In the genomic region with DNA sequence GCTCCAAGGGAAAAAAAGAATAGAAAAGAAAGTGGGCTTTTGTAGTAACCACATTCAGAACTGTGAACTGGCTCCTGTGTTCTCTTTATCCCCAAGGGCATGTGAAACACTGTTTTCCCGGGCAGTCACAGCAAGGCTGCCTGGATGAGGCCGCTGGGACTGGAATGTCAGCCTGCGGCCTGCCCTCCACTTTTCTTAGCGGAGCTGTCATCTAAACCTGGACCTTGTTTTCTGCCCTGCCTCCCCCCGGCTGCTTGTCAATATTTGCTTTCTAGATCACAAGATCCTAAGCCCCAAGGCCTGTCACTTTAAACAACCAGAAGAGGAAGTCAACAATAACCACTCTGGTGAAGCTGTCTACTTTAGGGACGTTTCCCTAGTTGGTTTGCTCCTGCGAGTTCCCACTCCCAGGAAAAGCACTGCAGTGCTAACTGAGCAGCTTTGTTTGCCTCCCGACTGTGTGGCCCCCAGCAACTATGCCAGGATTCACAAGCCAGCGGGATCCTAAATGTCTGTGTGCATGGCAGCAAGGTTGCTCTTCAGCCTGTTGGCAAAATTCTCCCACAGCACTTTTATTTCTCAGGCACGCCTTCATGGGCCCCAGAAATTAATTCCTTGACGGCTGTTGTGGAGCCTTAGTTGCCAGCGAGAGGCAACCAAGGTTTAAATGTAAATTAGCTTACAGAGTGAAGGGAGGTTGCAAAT, we compare ENCODE assay signal across 11 cellular contexts. TPM values are rescaled to one million over a fixed set of nuclear protein-coding genes. Genes with fewer than 3 reads are reported as not detected.
DNase-seq lines count a peak whose midpoint lies in the region; TF ChIP-seq lines count a peak whose summit lies in the region.
"Had no signal": no experiment of that assay in that cellular context is flagged by ENCODE, and none has a peak within 500 bp of the region (broad histone marks: within the 10 kb centered on the region; RNA-seq: fewer than 3 reads in every experiment).

No MANE protein-coding gene starts in this region.

- H3K27me3 Mint-ChIP-seq in endothelial cell (ENCODE audit: unreplicated experiment) = no peaks in the 10 kb centered on the region
- no peaks in the 10 kb centered on the region for H3K27me3 Mint-ChIP-seq in activated T-helper 2 cell treated with anti-CD3 and anti-CD28 coated beads, Interferon-gamma antibody, Interleukin-2, Interleukin-4, amounts not matched to agents 10 μg/mL and 5 μg/mL and 100 μg/mL, durations not matched to agents 14 hours and 24 hours and 36 hours (ENCODE audit: low read depth)
- H3K27me3 Mint-ChIP-seq: memory B cell had no signal

- H3K36me3 ChIP-seq in mucosa of stomach (ENCODE audit: control insufficient read depth, insufficient read depth, low read length) = no peaks in the 10 kb centered on the region

- H3K4me3 ChIP-seq in AG10803 (ENCODE audit: low read length) = no peak overlapping the region
- H3K4me3 ChIP-seq in mucosa of stomach (ENCODE audit: low read length) = no peak overlapping the region

- peaks cover 15% of the 10 kb centered on the region for H3K4me1 ChIP-seq in mucosa of stomach (ENCODE audit: control insufficient read depth, insufficient read depth, low read length)

- intact Hi-C loops in activated T-helper 2 cell treated with anti-CD3 and anti-CD28 coated beads, Interferon-gamma antibody, Interleukin-2, Interleukin-4, amounts not matched to agents 10 μg/mL and 5 μg/mL and 100 μg/mL, durations not matched to agents 14 hours and 24 hours and 36 hours (cut with micrococcal nuclease) = no loop called here

- H3K4me1 Mint-ChIP-seq in endothelial cell (ENCODE audit: unreplicated experiment) = peaks cover 13% of the 10 kb centered on the region
- peaks cover 4% of the 10 kb centered on the region for H3K4me1 Mint-ChIP-seq in activated T-helper 2 cell treated with anti-CD3 and anti-CD28 coated beads, Interferon-gamma antibody, Interleukin-2, Interleukin-4, amounts not matched to agents 10 μg/mL and 5 μg/mL and 100 μg/mL, durations not matched to agents 14 hours and 24 hours and 36 hours (ENCODE audit: low read depth)
- H3K4me1 Mint-ChIP-seq: memory B cell had no signal

- H3K9me3 Mint-ChIP-seq in endothelial cell (ENCODE audit: unreplicated experiment) = no peaks in the 10 kb centered on the region
- no peaks in the 10 kb centered on the region for H3K9me3 Mint-ChIP-seq in activated T-helper 2 cell treated with anti-CD3 and anti-CD28 coated beads, Interferon-gamma antibody, Interleukin-2, Interleukin-4, amounts not matched to agents 10 μg/mL and 5 μg/mL and 100 μg/mL, durations not matched to agents 14 hours and 24 hours and 36 hours
- H3K9me3 Mint-ChIP-seq: memory B cell had no signal

- DNase-seq in AG10803 (ENCODE audit: low read depth) (peak; percentile 21), NCI-H2029 (lab: John Stamatoyannopoulos, UW) (peak; percentile 57), epidermal melanocyte (ENCODE audit: insufficient read length, low spot score) (peak; percentile 50), endothelial cell (ENCODE audit: low spot score) (no peak), glomerular visceral epithelial cell (ENCODE audit: extremely low spot score) (no peak)
- DNase-seq in activated CD4-positive, alpha-beta T cell treated with anti-CD3 and anti-CD28 coated beads, Interleukin-2, amount 50 U/mL, for 4 hours = no peak
- DNase-seq in activated T-helper 2 cell treated with anti-CD3 and anti-CD28 coated beads, Interferon-gamma antibody, Interleukin-2, Interleukin-4, amounts not matched to agents 10 μg/mL and 5 μg/mL and 100 μg/mL, durations not matched to agents 14 hours and 24 hours and 36 hours (ENCODE audit: low spot score) = no peak
- DNase-seq: activated naive CD4-positive, alpha-beta T cell treated with anti-CD3 and anti-CD28 coated beads, Interleukin-2, amount 50 U/mL, for 16 hours; stimulated activated naive CD4-positive, alpha-beta T cell treated with Interleukin-2 at 50 U/mL for 16 hours had no signal

- peak overlapping the region; percentile 58 for H3K9ac ChIP-seq in mucosa of stomach (ENCODE audit: low read length)

- H3K4me3 Mint-ChIP-seq in endothelial cell (ENCODE audit: unreplicated experiment) = no peak overlapping the region
- H3K4me3 Mint-ChIP-seq in activated T-helper 2 cell treated with anti-CD3 and anti-CD28 coated beads, Interferon-gamma antibody, Interleukin-2, Interleukin-4, amounts not matched to agents 10 μg/mL and 5 μg/mL and 100 μg/mL, durations not matched to agents 14 hours and 24 hours and 36 hours (ENCODE audit: low read depth) = no peak overlapping the region
- H3K4me3 Mint-ChIP-seq: memory B cell had no signal

- no peaks in the 10 kb centered on the region for H3K36me3 Mint-ChIP-seq in endothelial cell (ENCODE audit: low read depth, unreplicated experiment)
- no peaks in the 10 kb centered on the region for H3K36me3 Mint-ChIP-seq in activated T-helper 2 cell treated with anti-CD3 and anti-CD28 coated beads, Interferon-gamma antibody, Interleukin-2, Interleukin-4, amounts not matched to agents 10 μg/mL and 5 μg/mL and 100 μg/mL, durations not matched to agents 14 hours and 24 hours and 36 hours (ENCODE audit: low read depth)
- H3K36me3 Mint-ChIP-seq: memory B cell had no signal

- H3K27me3 ChIP-seq in mucosa of stomach (ENCODE audit: control insufficient read depth, insufficient read depth, low read length) = no peaks in the 10 kb centered on the region

- no peak for TF ChIP-seq CTCF in AG10803 (conservative IDR thresholded peaks at IDR 0.05; ENCODE audit: low read length)
- TF ChIP-seq CTCF in endothelial cell (IDR thresholded peaks at IDR 0.05; ENCODE audit: unreplicated experiment) = no peak

- no peaks in the 10 kb centered on the region for H3K9me3 ChIP-seq in mucosa of stomach (ENCODE audit: control insufficient read depth, low read length)

- H3K27ac Mint-ChIP-seq in endothelial cell (ENCODE audit: unreplicated experiment) = no peak overlapping the region
- H3K27ac Mint-ChIP-seq in activated T-helper 2 cell treated with anti-CD3 and anti-CD28 coated beads, Interferon-gamma antibody, Interleukin-2, Interleukin-4, amounts not matched to agents 10 μg/mL and 5 μg/mL and 100 μg/mL, durations not matched to agents 14 hours and 24 hours and 36 hours = no peak overlapping the region
- H3K27ac Mint-ChIP-seq: memory B cell had no signal

RNA-seq across cellular contexts. Expression of a gene that starts 30.6 kb away (rescaled TPM):
- 2.2 TPM for total RNA-seq in endothelial cell (ENCODE audit: unreplicated experiment)
- 1.7 and 1.9 TPM in 2 replicates for total RNA-seq in activated T-helper 2 cell treated with anti-CD3 and anti-CD28 coated beads, Interferon-gamma antibody, Interleukin-2, Interleukin-4, amounts not matched to agents 10 μg/mL and 5 μg/mL and 100 μg/mL, durations not matched to agents 14 hours and 24 hours and 36 hours

RNA-seq across cellular contexts. Expression of a gene that starts 31.0 kb away (rescaled TPM):
- total RNA-seq in endothelial cell (ENCODE audit: unreplicated experiment) = 69.8 TPM
- total RNA-seq in activated T-helper 2 cell treated with anti-CD3 and anti-CD28 coated beads, Interferon-gamma antibody, Interleukin-2, Interleukin-4, amounts not matched to agents 10 μg/mL and 5 μg/mL and 100 μg/mL, durations not matched to agents 14 hours and 24 hours and 36 hours = 1.4 and 2.9 TPM in 2 replicates

Comparison
In these comparisons a context has a peak if more than half of its experiments do, and no peak if none do; other contexts are left out.
1. DNase-seq: peak in AG10803 (single experiment), NCI-H2029 (single experiment) and epidermal melanocyte (single experiment); none in activated CD4-positive, alpha-beta T cell treated with anti-CD3 and anti-CD28 coated beads, Interleukin-2, amount 50 U/mL, for 4 hours (0 of 2), endothelial cell (single experiment), glomerular visceral epithelial cell (single experiment) and activated T-helper 2 cell treated with anti-CD3 and anti-CD28 coated beads, Interferon-gamma antibody, Interleukin-2, Interleukin-4, amounts not matched to agents 10 μg/mL and 5 μg/mL and 100 μg/mL, durations not matched to agents 14 hours and 24 hours and 36 hours (single experiment).
2. RNA of a gene that starts 31.0 kb away (total RNA-seq): 69.8 TPM in endothelial cell (single experiment); 1.4 to 2.9 TPM in activated T-helper 2 cell treated with anti-CD3 and anti-CD28 coated beads, Interferon-gamma antibody, Interleukin-2, Interleukin-4, amounts not matched to agents 10 μg/mL and 5 μg/mL and 100 μg/mL, durations not matched to agents 14 hours and 24 hours and 36 hours; every median in the first group is over 10 times any median in the second.